ENCODE assay signal across 12 cellular contexts in the genomic region with DNA sequence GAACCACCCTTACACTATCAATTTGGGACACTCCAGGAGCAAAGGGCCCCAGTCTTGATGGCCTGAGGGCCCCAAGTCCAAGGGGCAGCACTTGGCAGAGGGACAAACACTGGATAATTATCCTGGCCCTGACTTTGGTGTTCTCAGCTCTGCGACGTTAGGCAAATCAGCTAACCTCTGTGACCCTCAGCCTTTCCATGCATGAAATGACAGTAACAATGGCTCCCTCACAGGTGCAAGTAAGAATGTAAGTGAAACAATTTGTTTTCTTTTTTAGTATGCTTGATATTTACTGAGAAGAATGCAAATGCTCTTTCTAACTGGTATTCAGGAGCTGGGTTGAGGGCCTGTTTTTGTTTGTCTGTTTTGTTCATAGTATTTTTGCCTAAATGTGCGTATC.
DNase-seq lines count a peak whose midpoint lies in the region; ATAC-seq and TF ChIP-seq lines count a peak whose summit lies in the region.
"Had no signal": no experiment of that assay in that cellular context is flagged by ENCODE, and none has a peak within 500 bp of the region (broad histone marks: within the 10 kb centered on the region; RNA-seq: fewer than 3 reads in every experiment).

No MANE protein-coding gene starts in this region.

- H3K4me1 ChIP-seq in OCI-LY7 (ENCODE audit: insufficient read depth, low read length, poor library complexity, severe bottlenecking) (peaks cover 95% of the 10 kb centered on the region), neural progenitor cell (no peaks in the 10 kb centered on the region), tibial nerve (peaks cover 0 to 7% (median 0%) of the 10 kb centered on the region in 4 donors)
- H3K4me1 ChIP-seq: thyroid gland had no signal

- no peak overlapping the region for H3K9ac ChIP-seq in neural progenitor cell

- no peaks in the 10 kb centered on the region for H3K9me2 ChIP-seq in OCI-LY7 (ENCODE audit: insufficient read depth, low read length)

- TF ChIP-seq CTCF in OCI-LY7 (conservative IDR thresholded peaks at IDR 0.05; ENCODE audit: low read length) (no peak), neural progenitor cell (IDR thresholded peaks at IDR 0.05) (no peak), tibial nerve (IDR thresholded peaks at IDR 0.05) (no peak)

- H3K27ac ChIP-seq in OCI-LY7 (ENCODE audit: low read depth, low read length, poor library complexity, severe bottlenecking) (peak overlapping the region; percentile 96), neural progenitor cell (no peak overlapping the region), tibial nerve (no peak overlapping the region)
- H3K27ac ChIP-seq: thyroid gland had no signal

- H3F3A ChIP-seq in neural progenitor cell (ENCODE audit: low read depth) = no peaks in the 10 kb centered on the region

- no peak overlapping the region for H3K27ac Mint-ChIP-seq in neural progenitor cell
- H3K27ac Mint-ChIP-seq: activated CD4-positive, alpha-beta T cell treated with anti-CD3 and anti-CD28 coated beads, Interleukin-2, amount 10 ng/mL, durations not matched to agents 7 days and 5 days had no signal

- H3K27me3 ChIP-seq in neural progenitor cell (no peaks in the 10 kb centered on the region), tibial nerve (no peaks in the 10 kb centered on the region)
- H3K27me3 ChIP-seq: thyroid gland had no signal

- no peak for TF ChIP-seq POLR2A in tibial nerve (IDR thresholded peaks at IDR 0.05)

- CTCF ChIA-PET in OCI-LY7 (lab: Charles Lee; ENCODE audit: unreplicated experiment) = interaction anchor here (0.7 kb wide), 1 partner anchor 160 kb away, joined by 3 read pairs; no protein-coding TSS in a partner anchor

- no peak overlapping the region for H2AFZ ChIP-seq in OCI-LY7 (ENCODE audit: low read length)
- no peak overlapping the region for H2AFZ ChIP-seq in neural progenitor cell (replicated peaks)

- H3K4me3 Mint-ChIP-seq in neural progenitor cell = no peak overlapping the region
- H3K4me3 Mint-ChIP-seq: activated CD4-positive, alpha-beta T cell treated with anti-CD3 and anti-CD28 coated beads, Interleukin-2, amount 10 ng/mL, durations not matched to agents 7 days and 5 days had no signal

- peaks cover 7% of the 10 kb centered on the region for H3K4me1 Mint-ChIP-seq in neural progenitor cell

- H3K9me3 ChIP-seq in OCI-LY7 (ENCODE audit: low read length) = peaks cover 4% of the 10 kb centered on the region; the same call in 1 of the 2 replicates
- no peaks in the 10 kb centered on the region for H3K9me3 ChIP-seq in neural progenitor cell (ENCODE audit: low read depth)
- no peaks in the 10 kb centered on the region for H3K9me3 ChIP-seq in tibial nerve
- H3K9me3 ChIP-seq: thyroid gland had no signal

- H3K9me3 Mint-ChIP-seq in neural progenitor cell = no peaks in the 10 kb centered on the region
- H3K9me3 Mint-ChIP-seq: activated CD4-positive, alpha-beta T cell treated with anti-CD3 and anti-CD28 coated beads, Interleukin-2, amount 10 ng/mL, durations not matched to agents 7 days and 5 days had no signal

- peak overlapping the region; percentile 64 for H3K4me3 ChIP-seq in OCI-LY7 (ENCODE audit: low read depth, low read length, poor library complexity, severe bottlenecking)
- H3K4me3 ChIP-seq in neural progenitor cell = no peak overlapping the region
- H3K4me3 ChIP-seq in tibial nerve = no peak overlapping the region
- H3K4me3 ChIP-seq: thyroid gland had no signal

- POLR2A ChIA-PET in OCI-LY7 (lab: Charles Lee) = interaction anchor here (0.6 to 2.3 kb wide), 8 partner anchors 10 to 1002 kb away, joined by 3 to 12 read pairs (median 4); no protein-coding TSS in a partner anchor

- TF ChIP-seq EP300 in tibial nerve (IDR thresholded peaks at IDR 0.05) = no peak

- H3K27me3 Mint-ChIP-seq in neural progenitor cell (ENCODE audit: insufficient read depth, low read depth) = no peaks in the 10 kb centered on the region
- H3K27me3 Mint-ChIP-seq: activated CD4-positive, alpha-beta T cell treated with anti-CD3 and anti-CD28 coated beads, Interleukin-2, amount 10 ng/mL, durations not matched to agents 7 days and 5 days had no signal

- peak; percentile 91 for DNase-seq in OCI-LY7 (ENCODE audit: low spot score)
- DNase-seq in NCI-H1436 treated with DMSO at 0.1 percent for 48 hours (lab: John Stamatoyannopoulos, UW) = no peak
- no peak for DNase-seq in neural progenitor cell (ENCODE audit: low spot score)
- no peak for DNase-seq in tibial nerve (ENCODE audit: low spot score in 2 of 2)
- no peak for DNase-seq in Ammon's horn (ENCODE audit: low spot score)
- DNase-seq: activated CD4-positive, alpha-beta T cell treated with anti-CD3 and anti-CD28 coated beads, Interleukin-2, amount 10 ng/mL, durations not matched to agents 7 days and 5 days; activated gamma-delta T cell; NCI-H69; thyroid gland had no signal

- H3K4me2 ChIP-seq in OCI-LY7 (ENCODE audit: low read length) = peak overlapping the region; percentile 76
- H3K4me2 ChIP-seq in neural progenitor cell = no peak overlapping the region

- H3K36me3 ChIP-seq in OCI-LY7 (ENCODE audit: insufficient read depth, low read length) = peaks cover 14% of the 10 kb centered on the region; the same call in 1 of the 2 replicates
- no peaks in the 10 kb centered on the region for H3K36me3 ChIP-seq in neural progenitor cell
- peaks cover 0 to 19% (median 4%) of the 10 kb centered on the region in 3 donors for H3K36me3 ChIP-seq in tibial nerve
- H3K36me3 ChIP-seq: thyroid gland had no signal

- no peaks in the 10 kb centered on the region for H3K36me3 Mint-ChIP-seq in neural progenitor cell

- ATAC-seq in GM18498 (IDR thresholded peaks at IDR 0.05; ENCODE audit: unreplicated experiment) = peak; percentile 35
- ATAC-seq in GM19467 (IDR thresholded peaks at IDR 0.05; ENCODE audit: unreplicated experiment) = peak; percentile 34
- peak; percentile 23 for ATAC-seq in HG02973 (IDR thresholded peaks at IDR 0.05; ENCODE audit: unreplicated experiment)

- WGBS in tibial nerve, 2 donors = 69 to 77% methylated on average over 3 of the region's 3 CpGs

- H4K20me1 ChIP-seq in OCI-LY7 (ENCODE audit: insufficient read depth, low read length) (no peaks in the 10 kb centered on the region), neural progenitor cell (ENCODE audit: low read depth) (no peaks in the 10 kb centered on the region)

- BruUV-seq in OCI-LY7 (replicated peaks; lab: Mats Ljungman, UMichigan) = no TSS peak

- H3K79me2 ChIP-seq in OCI-LY7 (ENCODE audit: insufficient read depth, low read depth, low read length) (peaks cover 20% of the 10 kb centered on the region; the same call in 1 of the 2 replicates), neural progenitor cell (ENCODE audit: low read depth) (no peaks in the 10 kb centered on the region)

- intact Hi-C loops in OCI-LY7 (cut with micrococcal nuclease; ENCODE audit: unreplicated experiment) = loop anchor here (1.0 to 10.0 kb wide), 5 partner anchors 62 to 742 kb away; a partner anchor contains a TSS
